Comparison of ENCODE assay signal across 8 cellular contexts in the genomic region with DNA sequence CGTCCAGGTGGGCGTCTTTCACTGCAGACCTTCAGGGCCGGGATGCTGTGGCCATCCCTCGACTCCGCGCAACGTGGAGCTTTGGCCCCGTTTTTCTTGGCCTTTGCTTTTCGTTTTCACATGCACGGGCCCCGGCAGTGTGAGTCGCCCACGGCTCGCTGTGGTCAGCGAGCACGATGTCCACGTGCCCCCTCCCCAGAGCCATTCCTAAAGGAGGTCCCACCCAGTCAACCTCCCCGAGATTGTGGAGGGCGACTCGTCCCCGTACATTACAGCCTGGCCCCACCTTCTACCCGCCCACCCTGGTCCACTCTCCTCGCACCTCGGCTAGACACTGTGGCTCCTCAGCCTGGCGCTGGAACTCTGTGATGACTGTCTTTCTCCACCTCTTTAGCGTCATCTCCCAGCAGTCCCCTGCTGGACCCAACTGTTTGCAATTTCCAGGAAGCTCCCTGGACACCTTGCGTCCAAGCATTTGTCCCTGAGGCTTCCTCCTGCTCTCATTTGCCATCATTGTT. TPM values are rescaled to one million over a fixed set of nuclear protein-coding genes. Genes with fewer than 3 reads are reported as not detected.
DNase-seq lines count a peak whose midpoint lies in the region; ATAC-seq and TF ChIP-seq lines count a peak whose summit lies in the region.

No MANE protein-coding gene starts in this region.

- H3K4me1 Mint-ChIP-seq in activated CD4-positive, alpha-beta memory T cell treated with anti-CD3 and anti-CD28 coated beads for 36 hours (ENCODE audit: low read depth) = peaks cover 16% of the 10 kb centered on the region

- DNase-seq in BE2C = peak; percentile 38
- no peak for DNase-seq in HEK293T (ENCODE audit: extremely low spot score)
- DNase-seq in activated CD4-positive, alpha-beta memory T cell treated with anti-CD3 and anti-CD28 coated beads for 36 hours = peak; percentile 30
- peak in 1 of 2 donors; percentile 31 for DNase-seq in heart right ventricle
- no peak for DNase-seq in prostate gland (ENCODE audit: low spot score)
- no peak for DNase-seq in HuH-7 (ENCODE audit: low spot score)
- DNase-seq in stimulated activated CD4-positive, alpha-beta T cell treated with anti-CD3 and anti-CD28 coated beads, Interleukin-1b, Interleukin-23, amount 100 ng/mL, for 48 hours = no peak

- POLR2A ChIA-PET in HEK293T (lab: Yijun Ruan, JAX) = interaction anchor here (0.9 to 2.5 kb wide), 4 partner anchors 10 to 150 kb away, joined by 3 to 14 read pairs (median 4); a partner anchor contains a TSS
- POLR2A ChIA-PET in activated CD4-positive, alpha-beta memory T cell treated with anti-CD3 and anti-CD28 coated beads for 36 hours (lab: Charles Lee) = interaction anchor here (1.6 to 3.0 kb wide), 2 partner anchors 11 to 13 kb away, joined by 4 to 11 read pairs; a partner anchor contains a TSS

- peak overlapping the region; percentile 81 to 95 (median 87) for H3K27ac ChIP-seq in heart right ventricle
- peak overlapping the region; percentile 85 to 86 for H3K27ac ChIP-seq in prostate gland

- TF ChIP-seq POLR2A in prostate gland (IDR thresholded peaks at IDR 0.05) = no peak

- peak overlapping the region; percentile 99 for H3K27ac Mint-ChIP-seq in activated CD4-positive, alpha-beta memory T cell treated with anti-CD3 and anti-CD28 coated beads for 36 hours

- WGBS in heart right ventricle, 2 donors = 2% methylated on average over 27 of the region's 27 CpGs
- 1% methylated on average over 27 of the region's 27 CpGs for WGBS in prostate gland

- CTCF ChIA-PET in HEK293T (lab: Yijun Ruan, JAX) = no interaction called here
- CTCF ChIA-PET in activated CD4-positive, alpha-beta memory T cell treated with anti-CD3 and anti-CD28 coated beads for 36 hours (lab: Charles Lee) = interaction anchor here (2.6 kb wide), 1 partner anchor 43 kb away, joined by 12 read pairs; a partner anchor contains a TSS

- peak in 5 of 8 donors; percentile 1 to 23 (median 9) for ATAC-seq in heart right ventricle
- no peak for ATAC-seq in HG03139 (IDR thresholded peaks at IDR 0.05; ENCODE audit: unreplicated experiment)

- H3K4me3 ChIP-seq in BE2C (ENCODE audit: low read depth, low read length) (peak overlapping the region; percentile 78), heart right ventricle (peak overlapping the region; percentile 54 to 75 (median 66)), prostate gland (peak overlapping the region; percentile 52 to 58)

- H3K27me3 Mint-ChIP-seq in activated CD4-positive, alpha-beta memory T cell treated with anti-CD3 and anti-CD28 coated beads for 36 hours = no peaks in the 10 kb centered on the region

- peaks cover 15% of the 10 kb centered on the region for H3K36me3 Mint-ChIP-seq in activated CD4-positive, alpha-beta memory T cell treated with anti-CD3 and anti-CD28 coated beads for 36 hours

- H3K9me3 ChIP-seq in BE2C (no peaks in the 10 kb centered on the region), heart right ventricle (no peaks in the 10 kb centered on the region), prostate gland (no peaks in the 10 kb centered on the region)

- peaks cover 17% of the 10 kb centered on the region for H3K36me3 ChIP-seq in BE2C
- H3K36me3 ChIP-seq in heart right ventricle = peaks cover 0 to 55% (median 11%) of the 10 kb centered on the region in 9 donors
- H3K36me3 ChIP-seq in prostate gland = no peaks in the 10 kb centered on the region

- intact Hi-C loops in activated CD4-positive, alpha-beta memory T cell treated with anti-CD3 and anti-CD28 coated beads for 36 hours (cut with micrococcal nuclease) = loop anchor here (1.0 to 2.0 kb wide), 7 partner anchors 12 to 198 kb away; a partner anchor contains a TSS
- intact Hi-C loops in heart right ventricle (cut with DNase I) = no loop called here
- intact Hi-C loops in prostate gland (cut with DNase I) = no loop called here

- peak overlapping the region; percentile 93 for H3K4me3 Mint-ChIP-seq in activated CD4-positive, alpha-beta memory T cell treated with anti-CD3 and anti-CD28 coated beads for 36 hours

- TF ChIP-seq CTCF in BE2C (IDR thresholded peaks at IDR 0.05; ENCODE audit: low read depth, low read length) = no peak
- no peak for TF ChIP-seq CTCF in heart right ventricle (IDR thresholded peaks at IDR 0.05)
- no peak for TF ChIP-seq CTCF in prostate gland (IDR thresholded peaks at IDR 0.05)

- H3K27me3 ChIP-seq in BE2C (no peaks in the 10 kb centered on the region), heart right ventricle (no peaks in the 10 kb centered on the region), prostate gland (replicated peaks; ENCODE audit: insufficient read depth) (no peaks in the 10 kb centered on the region)

- no peaks in the 10 kb centered on the region; the same call in 1 of the 2 replicates for H3K4me1 ChIP-seq in BE2C
- peaks cover 5 to 23% (median 18%) of the 10 kb centered on the region in 9 donors for H3K4me1 ChIP-seq in heart right ventricle
- peaks cover 11% of the 10 kb centered on the region for H3K4me1 ChIP-seq in prostate gland (replicated peaks)

- H3K9me3 Mint-ChIP-seq in activated CD4-positive, alpha-beta memory T cell treated with anti-CD3 and anti-CD28 coated beads for 36 hours = no peaks in the 10 kb centered on the region

TF ChIP-seq in HEK293T, 16 proteins besides CTCF, POLR2A, EP300 and RAD21:
- TF ChIP-seq FOXA1 (IDR thresholded peaks at IDR 0.05) (no peak), L3MBTL2 (conservative IDR thresholded peaks at IDR 0.05) (peak; percentile 42; the same call in 1 of the 2 replicates)

RNA-seq across cellular contexts. Expression of a gene that starts 0.4 kb away (rescaled TPM):
- polyA plus RNA-seq in BE2C (2012; ENCODE audit: insufficient read depth, insufficient read length, low read depth) = 19.1 TPM
- 1 to 10 TPM; 6.4 to 7.5 TPM for total RNA-seq in activated CD4-positive, alpha-beta memory T cell treated with anti-CD3 and anti-CD28 coated beads for 36 hours
- 1 to 10 TPM; 4.2 to 7.0 (median 5.1) TPM for total RNA-seq in heart right ventricle
- polyA plus RNA-seq in heart right ventricle = 10 to 100 TPM in 1 of 2 donors, 1 to 10 TPM in 1; 7.1 to 11.1 TPM
- total RNA-seq in prostate gland = 10 to 100 TPM; 37.8 to 38.0 TPM

RNA-seq across cellular contexts. Expression of a gene that starts 9.7 kb away (rescaled TPM):
- polyA plus RNA-seq in BE2C (2012; ENCODE audit: insufficient read depth, insufficient read length, low read depth) = 15.0 TPM
- 1 to 10 TPM; 7.0 to 8.3 TPM for total RNA-seq in activated CD4-positive, alpha-beta memory T cell treated with anti-CD3 and anti-CD28 coated beads for 36 hours
- total RNA-seq in heart right ventricle (1 to 10 TPM; 3.8 to 6.1 (median 5.1) TPM), prostate gland (10 to 100 TPM; 22.9 to 27.1 TPM)
- polyA plus RNA-seq in heart right ventricle = 1 to 10 TPM; 2.6 to 4.0 TPM

RNA-seq across cellular contexts. Expression of a gene that starts 25.1 kb away (rescaled TPM):
- polyA plus RNA-seq in BE2C (2012; ENCODE audit: insufficient read depth, insufficient read length, low read depth) = 4.4 TPM
- total RNA-seq in activated CD4-positive, alpha-beta memory T cell treated with anti-CD3 and anti-CD28 coated beads for 36 hours = 1 to 10 TPM; 7.7 to 7.8 TPM
- total RNA-seq in heart right ventricle (1 to 10 TPM; 1.9 to 5.2 (median 3.2) TPM), prostate gland (10 to 100 TPM; 10.8 to 16.4 TPM)
- polyA plus RNA-seq in heart right ventricle = 1 to 10 TPM; 1.4 to 1.6 TPM

RNA-seq across cellular contexts. Expression of a gene that starts 35.2 kb away (rescaled TPM):
- polyA plus RNA-seq in BE2C (2012; ENCODE audit: insufficient read depth, insufficient read length, low read depth) = 44.5 TPM
- total RNA-seq in activated CD4-positive, alpha-beta memory T cell treated with anti-CD3 and anti-CD28 coated beads for 36 hours = 10 to 100 TPM; 16.7 to 17.0 TPM
- total RNA-seq in heart right ventricle (1 to 10 TPM; 2.2 to 4.9 (median 3.9) TPM), prostate gland (10 to 100 TPM in 1 of 2 donors, 1 to 10 TPM in 1; 6.6 to 20.7 TPM)
- 1 to 10 TPM; 7.4 to 7.9 TPM for polyA plus RNA-seq in heart right ventricle

RNA-seq across cellular contexts. Expression of a gene that starts 36.6 kb away (rescaled TPM):
- polyA plus RNA-seq in BE2C (2012; ENCODE audit: insufficient read depth, insufficient read length, low read depth) = 6.0 TPM
- 1 to 10 TPM; 3.1 to 3.6 TPM for total RNA-seq in activated CD4-positive, alpha-beta memory T cell treated with anti-CD3 and anti-CD28 coated beads for 36 hours
- total RNA-seq in heart right ventricle (1 to 10 TPM; 3.6 to 6.7 (median 5.1) TPM), prostate gland (10 to 100 TPM in 1 of 2 donors, 1 to 10 TPM in 1; 8.1 to 12.2 TPM)
- polyA plus RNA-seq in heart right ventricle = 1 to 10 TPM; 1.1 to 1.3 TPM

Comparison
In these comparisons a context has a peak if more than half of its experiments do, and no peak if none do; other contexts are left out.
1. DNase-seq: peak in BE2C (single experiment) and activated CD4-positive, alpha-beta memory T cell treated with anti-CD3 and anti-CD28 coated beads for 36 hours (single experiment); none in HEK293T (single experiment), prostate gland (single experiment), HuH-7 (single experiment) and stimulated activated CD4-positive, alpha-beta T cell treated with anti-CD3 and anti-CD28 coated beads, Interleukin-1b, Interleukin-23, amount 100 ng/mL, for 48 hours (single experiment).
2. RNA of a gene that starts 0.4 kb away (total RNA-seq): 37.8 to 38.0 TPM in prostate gland; 6.4 to 7.5 TPM in activated CD4-positive, alpha-beta memory T cell treated with anti-CD3 and anti-CD28 coated beads for 36 hours and 4.2 to 7.0 TPM in heart right ventricle; every median in the first group is over 4 times any median in the second.
3. Peak in every context shown above with its lines, with median percentiles within 50 percentile points of each other: H3K4me3 ChIP-seq.